In the genomic region with DNA sequence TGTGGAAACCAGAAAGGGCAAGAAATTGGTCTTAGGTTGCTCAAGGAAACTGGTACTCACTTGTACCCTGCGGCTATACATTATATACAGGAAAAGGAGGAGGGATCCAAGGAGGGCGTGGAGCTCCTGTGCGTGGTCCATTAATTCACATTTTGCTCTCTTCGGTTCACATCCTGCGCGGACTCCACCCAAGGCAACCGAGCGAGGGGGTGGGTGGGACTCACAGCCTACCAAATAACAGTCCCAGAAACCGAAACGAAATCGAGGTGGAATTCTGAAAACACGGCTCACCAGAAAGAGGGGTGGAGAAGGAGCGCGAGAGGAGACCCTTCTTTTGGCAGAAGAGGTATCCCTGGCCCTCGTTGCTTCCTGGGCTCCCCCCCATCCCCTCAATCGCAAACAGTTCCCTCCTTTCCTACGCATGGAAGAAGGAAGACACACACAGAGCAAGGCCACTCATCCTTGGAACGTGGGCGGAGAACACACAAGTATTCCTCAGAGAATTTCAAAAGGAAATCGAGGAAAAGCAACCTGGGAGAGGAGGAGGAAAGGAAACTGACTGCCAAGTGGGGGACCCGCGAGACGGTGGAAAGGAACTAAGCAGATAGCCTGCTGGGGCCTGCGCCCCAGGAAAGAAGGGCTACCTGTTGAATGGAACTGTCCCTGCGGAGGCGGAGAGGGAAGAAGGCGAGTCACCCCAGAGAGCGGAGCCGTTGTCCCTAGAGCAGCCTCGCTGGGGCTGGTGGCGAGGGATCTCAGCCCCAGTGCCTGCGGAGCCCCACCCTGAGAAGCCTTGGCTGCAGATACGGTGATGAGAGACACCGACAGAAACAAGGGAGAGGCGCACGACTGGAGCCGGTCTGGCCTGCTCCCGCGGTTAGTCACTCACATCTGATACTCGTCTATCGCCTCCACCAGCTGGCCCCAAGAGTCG, we compare ENCODE assay signal across 8 cellular contexts. TPM values are rescaled to one million over a fixed set of nuclear protein-coding genes. Genes with fewer than 3 reads are reported as not detected.
DNase-seq lines count a peak whose midpoint lies in the region; ATAC-seq and TF ChIP-seq lines count a peak whose summit lies in the region.

No MANE protein-coding gene starts in this region.

- H3K4me1 ChIP-seq in GM23338 (ENCODE audit: insufficient read depth) (peaks cover 10% of the 10 kb centered on the region), KMS-11 (ENCODE audit: low read depth, poor library complexity, severe bottlenecking) (peaks cover 16% of the 10 kb centered on the region), gastroesophageal sphincter (peaks cover 0 to 61% (median 17%) of the 10 kb centered on the region in 3 donors), osteoblast (ENCODE audit: insufficient read depth, low read length) (peaks cover 11% of the 10 kb centered on the region), transverse colon (peaks cover 15 to 35% (median 18%) of the 10 kb centered on the region in 4 donors)

- TF ChIP-seq POLR2A in gastroesophageal sphincter (IDR thresholded peaks at IDR 0.05) = no peak
- no peak for TF ChIP-seq POLR2A in transverse colon (IDR thresholded peaks at IDR 0.05)

- 0 out of 2 replicates have a peak, but pooled peaks cover 8% of the 10 kb centered on the region for H3F3A ChIP-seq in GM23338 (replicated peaks; ENCODE audit: low read depth)

- peaks cover 19% of the 10 kb centered on the region for H3K27me3 Mint-ChIP-seq in GM23338 (ENCODE audit: insufficient read depth, low read depth, poor library complexity)
- no peaks in the 10 kb centered on the region for H3K27me3 Mint-ChIP-seq in activated naive CD4-positive, alpha-beta T cell treated with anti-CD3 and anti-CD28 coated beads for 36 hours (ENCODE audit: low read depth)

- TF ChIP-seq EP300 in gastroesophageal sphincter (IDR thresholded peaks at IDR 0.05) (no peak), transverse colon (IDR thresholded peaks at IDR 0.05; ENCODE audit: low read depth) (no peak)

- H3K27ac Mint-ChIP-seq in GM23338 = peak overlapping the region; percentile 82
- H3K27ac Mint-ChIP-seq in activated naive CD4-positive, alpha-beta T cell treated with anti-CD3 and anti-CD28 coated beads for 36 hours = peak overlapping the region; percentile 98

- WGBS in gastroesophageal sphincter (ENCODE audit: low coverage in 1 of 2), 2 donors = 0% methylated on average over 9 to 18 of the region's 42 CpGs
- WGBS in transverse colon (ENCODE audit: low coverage in 1 of 2), 2 donors = 0 to 1% methylated on average over 13 to 40 of the region's 42 CpGs

- H3K9ac ChIP-seq in KMS-11 (peak overlapping the region; percentile 55; the same call in 1 of the 2 replicates), SK-N-MC (ENCODE audit: insufficient read length) (peak overlapping the region; percentile 61)

- H3K4me3 Mint-ChIP-seq in GM23338 = peak overlapping the region; percentile 93
- peak overlapping the region; percentile 100 for H3K4me3 Mint-ChIP-seq in activated naive CD4-positive, alpha-beta T cell treated with anti-CD3 and anti-CD28 coated beads for 36 hours

- H3K9me3 Mint-ChIP-seq in GM23338 = no peaks in the 10 kb centered on the region
- H3K9me3 Mint-ChIP-seq in activated naive CD4-positive, alpha-beta T cell treated with anti-CD3 and anti-CD28 coated beads for 36 hours = no peaks in the 10 kb centered on the region

- H3K36me3 Mint-ChIP-seq in GM23338 (ENCODE audit: low read depth) = peaks cover 17% of the 10 kb centered on the region
- peaks cover 23% of the 10 kb centered on the region for H3K36me3 Mint-ChIP-seq in activated naive CD4-positive, alpha-beta T cell treated with anti-CD3 and anti-CD28 coated beads for 36 hours (ENCODE audit: low read depth)

- peak overlapping the region; percentile 84 for H3K27ac ChIP-seq in GM23338 (ENCODE audit: low read depth)
- H3K27ac ChIP-seq in KMS-11 = peak overlapping the region; percentile 58
- H3K27ac ChIP-seq in SK-N-MC = peak overlapping the region; percentile 55; the same call in 1 of the 2 replicates
- peak overlapping the region; percentile 94 to 97 (median 97) for H3K27ac ChIP-seq in gastroesophageal sphincter
- peak overlapping the region; percentile 92 for H3K27ac ChIP-seq in osteoblast (ENCODE audit: low read depth, low read length)
- H3K27ac ChIP-seq in transverse colon = peak overlapping the region; percentile 94 to 99 (median 96)

- peaks cover 18% of the 10 kb centered on the region for H3K4me1 Mint-ChIP-seq in GM23338
- peaks cover 41% of the 10 kb centered on the region for H3K4me1 Mint-ChIP-seq in activated naive CD4-positive, alpha-beta T cell treated with anti-CD3 and anti-CD28 coated beads for 36 hours (ENCODE audit: low read depth)

- H3K4me2 ChIP-seq in GM23338 (peak overlapping the region; percentile 94), KMS-11 (peak overlapping the region; percentile 82), osteoblast (ENCODE audit: insufficient read depth, low read length) (peak overlapping the region; percentile 88)

- H4K20me1 ChIP-seq in GM23338 (replicated peaks; ENCODE audit: insufficient read depth) = peaks cover 5% of the 10 kb centered on the region; the same call in 1 of the 2 replicates
- no peaks in the 10 kb centered on the region for H4K20me1 ChIP-seq in KMS-11 (ENCODE audit: insufficient read depth)
- peaks cover 3% of the 10 kb centered on the region for H4K20me1 ChIP-seq in osteoblast (ENCODE audit: insufficient read depth, low read length)

- no peak for TF ChIP-seq CTCF in GM23338 (conservative IDR thresholded peaks at IDR 0.05; ENCODE audit: low read depth in 2 of 2)
- no peak for TF ChIP-seq CTCF in KMS-11 (conservative IDR thresholded peaks at IDR 0.05; ENCODE audit: low read depth, low read length)
- no peak for TF ChIP-seq CTCF in gastroesophageal sphincter (IDR thresholded peaks at IDR 0.05)
- TF ChIP-seq CTCF in osteoblast (IDR thresholded peaks at IDR 0.05; ENCODE audit: extremely low read depth, low read depth, low read length) = no peak
- no peak for TF ChIP-seq CTCF in transverse colon (IDR thresholded peaks at IDR 0.05)

- no peaks in the 10 kb centered on the region for H3K27me3 ChIP-seq in GM23338 (ENCODE audit: insufficient read depth)
- no peaks in the 10 kb centered on the region for H3K27me3 ChIP-seq in KMS-11 (ENCODE audit: insufficient read depth, low read depth)
- no peaks in the 10 kb centered on the region for H3K27me3 ChIP-seq in gastroesophageal sphincter
- no peaks in the 10 kb centered on the region for H3K27me3 ChIP-seq in osteoblast (ENCODE audit: insufficient read depth, low read length)
- H3K27me3 ChIP-seq in transverse colon = no peaks in the 10 kb centered on the region

- ATAC-seq in GM23338 (peak; percentile 54), gastroesophageal sphincter (peak; percentile 52)

- no peaks in the 10 kb centered on the region for H3K9me3 ChIP-seq in SK-N-MC (ENCODE audit: low read depth, low read length)
- no peaks in the 10 kb centered on the region for H3K9me3 ChIP-seq in gastroesophageal sphincter
- no peaks in the 10 kb centered on the region for H3K9me3 ChIP-seq in osteoblast (ENCODE audit: low read depth, low read length)
- no peaks in the 10 kb centered on the region for H3K9me3 ChIP-seq in transverse colon

- H3K4me3 ChIP-seq in GM23338 = peak overlapping the region; percentile 99
- H3K4me3 ChIP-seq in KMS-11 (IDR thresholded peaks at IDR 0.05; ENCODE audit: insufficient read depth, low read depth, low read length) = peak overlapping the region; percentile 78
- H3K4me3 ChIP-seq in SK-N-MC = peak overlapping the region; percentile 99
- H3K4me3 ChIP-seq in gastroesophageal sphincter = peak overlapping the region; percentile 70 to 91
- peak overlapping the region; percentile 84 for H3K4me3 ChIP-seq in osteoblast (ENCODE audit: insufficient read depth, low read length)
- peak overlapping the region; percentile 65 to 90 (median 74) for H3K4me3 ChIP-seq in transverse colon

- DNase-seq in ELF-1 (ENCODE audit: low read depth, low spot score) = peak; percentile 75
- peak; percentile 59 for DNase-seq in GM23338 (ENCODE audit: low spot score)
- peak; percentile 61 for DNase-seq in SK-N-MC (ENCODE audit: low read depth, low spot score)
- peak; percentile 68 for DNase-seq in activated naive CD4-positive, alpha-beta T cell treated with anti-CD3 and anti-CD28 coated beads for 36 hours
- peak; percentile 87 for DNase-seq in osteoblast (ENCODE audit: insufficient read length, low spot score, missing footprints)
- DNase-seq in transverse colon = peak; percentile 66

- in situ Hi-C loops in transverse colon (cut with MboI; ENCODE audit: low pct_ligation_motif_present in 1 of 4, low pct_unique_long_range_greater_than_20kb in 1 of 4, low sequenced_read_pairs in 3 of 4) = loop anchor here in 1 of 4 donors (10.0 kb wide), 1 partner anchor 57 kb away; no protein-coding TSS in a partner anchor

- no peaks in the 10 kb centered on the region for H3K9me2 ChIP-seq in GM23338 (ENCODE audit: insufficient read depth)

- H3K79me2 ChIP-seq in GM23338 (replicated peaks; ENCODE audit: insufficient read depth) (peaks cover 62% of the 10 kb centered on the region), KMS-11 (ENCODE audit: insufficient read depth, low read depth) (peaks cover 41% of the 10 kb centered on the region), osteoblast (ENCODE audit: insufficient read depth, low read length) (peaks cover 82% of the 10 kb centered on the region)

- CTCF ChIA-PET in activated naive CD4-positive, alpha-beta T cell treated with anti-CD3 and anti-CD28 coated beads for 36 hours (lab: Charles Lee) = no interaction called here

- H2AFZ ChIP-seq in GM23338 (peak overlapping the region; percentile 93), KMS-11 (ENCODE audit: low read depth) (peak overlapping the region; percentile 77), osteoblast (ENCODE audit: low read length) (peak overlapping the region; percentile 96)

- intact Hi-C loops in activated naive CD4-positive, alpha-beta T cell treated with anti-CD3 and anti-CD28 coated beads for 36 hours (cut with micrococcal nuclease) = loop anchor here (1.0 to 10.0 kb wide), 6 partner anchors 67 to 1473 kb away; a partner anchor contains a TSS
- intact Hi-C loops in transverse colon (cut with DNase I; ENCODE audit: low total_unique reads) = no loop called here

- H3K36me3 ChIP-seq in GM23338 (ENCODE audit: insufficient read depth) (no peaks in the 10 kb centered on the region), KMS-11 (ENCODE audit: insufficient read depth) (no peaks in the 10 kb centered on the region), SK-N-MC (ENCODE audit: insufficient read depth, low read length) (no peaks in the 10 kb centered on the region; the same call in 1 of the 2 replicates), gastroesophageal sphincter (peaks cover 0 to 17% of the 10 kb centered on the region in 2 donors), osteoblast (ENCODE audit: insufficient read depth, low read length) (peaks cover 11% of the 10 kb centered on the region), transverse colon (peaks cover 0 to 14% (median 0%) of the 10 kb centered on the region in 4 donors)

RNA-seq across cellular contexts. Expression of a gene that starts 0.7 kb away (rescaled TPM):
- total RNA-seq in GM23338 (2014; rRNA removed; shearing (Covaris generic)) = 103 and 132 TPM in 2 replicates
- 49.5 and 51.1 TPM in 2 replicates for polyA plus RNA-seq in GM23338 (2016; fragmentation: Nextera tagmentation; extraction: Ambion mirVana)
- total RNA-seq in activated naive CD4-positive, alpha-beta T cell treated with anti-CD3 and anti-CD28 coated beads for 36 hours = 10 to 100 TPM; 67.3 to 68.2 TPM
- total RNA-seq in gastroesophageal sphincter = 100 to 1,000 TPM in 3 of 4 donors, 10 to 100 TPM in 1; 79.3 to 119 (median 108) TPM
- total RNA-seq in osteoblast = 45.6 and 54.2 TPM in 2 replicates
- 10 to 100 TPM; 25.8 to 41.4 (median 36.4) TPM for total RNA-seq in transverse colon

RNA-seq across cellular contexts. Expression of a gene that starts 0.8 kb away (rescaled TPM):
- 32.3 and 32.9 TPM in 2 replicates for total RNA-seq in GM23338 (2014; rRNA removed; shearing (Covaris generic))
- 26.5 TPM in 2 replicates for polyA plus RNA-seq in GM23338 (2016; fragmentation: Nextera tagmentation; extraction: Ambion mirVana)
- total RNA-seq in activated naive CD4-positive, alpha-beta T cell treated with anti-CD3 and anti-CD28 coated beads for 36 hours = 10 to 100 TPM; 35.7 to 37.2 TPM
- total RNA-seq in gastroesophageal sphincter = 100 to 1,000 TPM in 1 of 4 donors, 10 to 100 TPM in 3; 41.3 to 111 (median 63.2) TPM
- 77.4 and 79.3 TPM in 2 replicates for total RNA-seq in osteoblast
- 10 to 100 TPM; 20.9 to 53.7 (median 43.3) TPM for total RNA-seq in transverse colon

RNA-seq across cellular contexts. Expression of a gene that starts 25.4 kb away (rescaled TPM):
- total RNA-seq in GM23338 (2014; rRNA removed; shearing (Covaris generic)) = not detected in 2 replicates
- not detected in 2 replicates for polyA plus RNA-seq in GM23338 (2016; fragmentation: Nextera tagmentation; extraction: Ambion mirVana)
- not detected for total RNA-seq in activated naive CD4-positive, alpha-beta T cell treated with anti-CD3 and anti-CD28 coated beads for 36 hours
- under 1 TPM in 1 of 4 donors, not detected in 3; 0.73 TPM for total RNA-seq in gastroesophageal sphincter
- total RNA-seq in osteoblast = not detected in 2 replicates
- 10 to 100 TPM in 1 of 4 donors, 1 to 10 TPM in 1, not detected in 2; 4.0 to 13.9 TPM for total RNA-seq in transverse colon

Comparison
In these comparisons a context has a peak if more than half of its experiments do, and no peak if none do; other contexts are left out.
1. Peak in every context shown above with its lines: DNase-seq, ATAC-seq, H3K4me3 ChIP-seq and H3K27ac ChIP-seq.